Comparison of ENCODE assay signal across 14 cellular contexts in the genomic region with DNA sequence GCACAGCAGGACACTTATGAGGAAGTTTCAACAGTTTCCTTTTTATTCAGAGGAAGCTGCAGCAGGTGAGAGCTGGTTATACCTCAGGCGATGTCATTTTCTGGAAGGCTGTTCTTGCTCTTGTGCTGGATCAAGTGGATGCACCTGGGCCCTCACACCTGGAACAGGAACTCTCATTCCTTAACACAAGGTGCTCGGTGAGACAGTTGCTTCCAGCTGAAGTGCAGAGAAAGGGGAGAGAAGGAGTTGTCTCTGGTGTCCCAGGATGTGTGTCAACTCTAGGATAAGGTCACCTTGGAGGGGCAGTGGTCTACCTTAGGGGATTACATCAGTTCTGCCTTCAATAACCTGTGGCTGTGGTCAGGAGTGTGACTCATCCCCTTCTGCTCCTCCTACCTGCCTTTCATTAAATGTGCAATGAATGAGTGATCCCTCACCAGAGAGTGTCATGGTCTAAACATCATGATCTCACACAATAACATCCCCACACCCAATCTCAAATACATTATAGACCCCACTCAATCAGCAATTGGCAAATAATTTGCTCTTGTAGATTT.
DNase-seq lines count a peak whose midpoint lies in the region; ATAC-seq lines count a peak whose summit lies in the region.
"Had no signal": no experiment of that assay in that cellular context is flagged by ENCODE, and none has a peak within 500 bp of the region (broad histone marks: within the 10 kb centered on the region; RNA-seq: fewer than 3 reads in every experiment).

No MANE protein-coding gene starts in this region.

- H3K4me1 ChIP-seq in CD4-positive, alpha-beta memory T cell (ENCODE audit: insufficient read depth, low read length) = peaks cover 49% of the 10 kb centered on the region
- H3K4me1 ChIP-seq: gastroesophageal sphincter, suprapubic skin had no signal

- CTCF ChIA-PET in CD4-positive, alpha-beta memory T cell (lab: Charles Lee; ENCODE audit: partially characterized antibody) = interaction anchor here (1.9 kb wide), 1 partner anchor 11 kb away, joined by 7 read pairs; no protein-coding TSS in a partner anchor

- H3K4me1 Mint-ChIP-seq in CD4-positive, alpha-beta memory T cell = peaks cover 31 to 55% (median 44%) of the 10 kb centered on the region in 4 donors
- peaks cover 67% of the 10 kb centered on the region for H3K4me1 Mint-ChIP-seq in activated naive CD4-positive, alpha-beta T cell treated with anti-CD3 and anti-CD28 coated beads, Interleukin-2, amount 50 U/mL, for 24 hours

- no peaks in the 10 kb centered on the region for H3K9me3 ChIP-seq in CD4-positive, alpha-beta memory T cell (ENCODE audit: control insufficient read depth in 1 of 2, low read length in 2 of 2)
- H3K9me3 ChIP-seq: gastroesophageal sphincter, neutrophil, SK-N-SH, suprapubic skin had no signal

- DNase-seq in NCI-H1417 (lab: John Stamatoyannopoulos, UW) (peak in 2 of 3 experiments; percentile 24 to 70), NCI-H1417 treated with DMSO at 0.1 percent for 48 hours (lab: John Stamatoyannopoulos, UW) (no peak), SW480 (ENCODE audit: low spot score) (peak; percentile 92), NCI-H2081 (lab: John Stamatoyannopoulos, UW) (no peak), cerebellar nuclear complex (lab: John Stamatoyannopoulos, UW) (no peak)
- peak in 1 of 5 donors; percentile 57 for DNase-seq in CD4-positive, alpha-beta memory T cell
- DNase-seq: Kasumi-1, SK-N-SH had no signal

- no peak overlapping the region for H3K27ac ChIP-seq in CD4-positive, alpha-beta memory T cell (ENCODE audit: low read depth, low read length)
- H3K27ac ChIP-seq: gastroesophageal sphincter, neutrophil, suprapubic skin had no signal

- intact Hi-C loops in CD4-positive, alpha-beta memory T cell (cut with micrococcal nuclease) = no loop called here

- ATAC-seq in HG02970 (IDR thresholded peaks at IDR 0.05; ENCODE audit: low FRiP score, unreplicated experiment) = no peak
- ATAC-seq: gastroesophageal sphincter, HCT116 had no signal

- no peaks in the 10 kb centered on the region for H3K27me3 Mint-ChIP-seq in CD4-positive, alpha-beta memory T cell
- H3K27me3 Mint-ChIP-seq in activated naive CD4-positive, alpha-beta T cell treated with anti-CD3 and anti-CD28 coated beads, Interleukin-2, amount 50 U/mL, for 24 hours = no peaks in the 10 kb centered on the region

- H3K4me3 Mint-ChIP-seq in CD4-positive, alpha-beta memory T cell = no peak overlapping the region
- H3K4me3 Mint-ChIP-seq in activated naive CD4-positive, alpha-beta T cell treated with anti-CD3 and anti-CD28 coated beads, Interleukin-2, amount 50 U/mL, for 24 hours = no peak overlapping the region

- H3K9me3 Mint-ChIP-seq in CD4-positive, alpha-beta memory T cell = no peaks in the 10 kb centered on the region
- no peaks in the 10 kb centered on the region for H3K9me3 Mint-ChIP-seq in activated naive CD4-positive, alpha-beta T cell treated with anti-CD3 and anti-CD28 coated beads, Interleukin-2, amount 50 U/mL, for 24 hours

- no peaks in the 10 kb centered on the region for H3K36me3 Mint-ChIP-seq in CD4-positive, alpha-beta memory T cell
- H3K36me3 Mint-ChIP-seq in activated naive CD4-positive, alpha-beta T cell treated with anti-CD3 and anti-CD28 coated beads, Interleukin-2, amount 50 U/mL, for 24 hours = no peaks in the 10 kb centered on the region

- H3K36me3 ChIP-seq in CD4-positive, alpha-beta memory T cell (ENCODE audit: insufficient read depth, low read length) = no peaks in the 10 kb centered on the region
- H3K36me3 ChIP-seq: gastroesophageal sphincter, neutrophil, suprapubic skin had no signal

- POLR2A ChIA-PET in CD4-positive, alpha-beta memory T cell (lab: Charles Lee; ENCODE audit: partially characterized antibody) = interaction anchor here (1.1 kb wide), 1 partner anchor 12 kb away, joined by 3 read pairs; no protein-coding TSS in a partner anchor

- peak overlapping the region in 6 of 7 donors; percentile 29 to 65 (median 42) for H3K27ac Mint-ChIP-seq in CD4-positive, alpha-beta memory T cell
- H3K27ac Mint-ChIP-seq in activated naive CD4-positive, alpha-beta T cell treated with anti-CD3 and anti-CD28 coated beads, Interleukin-2, amount 50 U/mL, for 24 hours = peak overlapping the region; percentile 82

- no peak overlapping the region for H3K4me3 ChIP-seq in CD4-positive, alpha-beta memory T cell (ENCODE audit: low read length in 2 of 2)
- H3K4me3 ChIP-seq: gastroesophageal sphincter, suprapubic skin had no signal

- no peaks in the 10 kb centered on the region for H3K27me3 ChIP-seq in CD4-positive, alpha-beta memory T cell (ENCODE audit: insufficient read depth, low read length)
- H3K27me3 ChIP-seq: neutrophil, suprapubic skin had no signal

Comparison
In these comparisons a context has a peak if more than half of its experiments do, and no peak if none do; other contexts are left out.
1. DNase-seq: peak in NCI-H1417 (2 of 3) and SW480 (single experiment); none in NCI-H1417 treated with DMSO at 0.1 percent for 48 hours (single experiment), NCI-H2081 (0 of 2) and cerebellar nuclear complex (0 of 2).